Comparison of ENCODE assay signal across 1 cellular context in the genomic region with DNA sequence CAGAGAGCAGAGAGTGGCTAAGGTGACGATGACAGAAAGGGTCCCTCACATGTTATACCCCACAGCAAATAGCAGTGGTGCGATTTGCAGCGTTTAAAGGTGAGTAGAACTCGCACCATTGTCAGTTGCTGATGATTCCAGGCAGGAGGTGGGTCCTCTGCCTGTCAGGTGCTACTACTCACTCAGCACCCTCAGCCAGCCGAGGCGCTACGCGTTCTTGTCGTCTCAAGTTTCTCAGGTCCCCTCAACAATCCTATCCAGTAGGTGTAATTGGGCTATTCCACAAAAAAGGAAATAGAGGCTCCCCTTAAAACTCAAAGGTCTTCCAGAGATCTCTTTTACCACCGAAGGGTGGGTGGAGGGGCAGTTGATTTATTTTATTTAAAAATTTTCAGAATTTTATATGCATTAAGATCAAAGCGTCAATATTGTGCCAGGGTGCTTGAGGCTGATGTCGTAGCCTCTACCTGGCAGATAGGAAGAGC.
TF ChIP-seq lines count a peak whose summit lies in the region.

No MANE protein-coding gene starts in this region.

TF ChIP-seq in HCT116, 20 proteins besides CTCF, POLR2A, EP300 and RAD21:
- TF ChIP-seq EZH2phosphoT487 (IDR thresholded peaks at IDR 0.05; ENCODE audit: borderline replicate concordance) (no peak), YY1 (IDR thresholded peaks at IDR 0.05; ENCODE audit: extremely low read depth, insufficient replicate concordance, low read depth, low read length) (no peak), POLR2AphosphoS5 (IDR thresholded peaks at IDR 0.05; ENCODE audit: low read depth, low read length) (no peak; the same call in 1 of the 2 replicates), ZBTB33 (IDR thresholded peaks at IDR 0.05; ENCODE audit: extremely low read depth, insufficient replicate concordance, low read length) (no peak), CEBPB (IDR thresholded peaks at IDR 0.05; ENCODE audit: low read depth) (no peak; the same call in 1 of the 2 replicates), ZFX (IDR thresholded peaks at IDR 0.05) (no peak), SP1 (IDR thresholded peaks at IDR 0.05; ENCODE audit: low read depth) (no peak), EZH2 (IDR thresholded peaks at IDR 0.05) (no peak), EGR1 (IDR thresholded peaks at IDR 0.05; ENCODE audit: low read depth) (no peak), SRF (IDR thresholded peaks at IDR 0.05; ENCODE audit: low read depth) (no peak), JUND (IDR thresholded peaks at IDR 0.05) (0 out of 2 replicates have a peak, but pooled peaks have one; percentile 85), ATF3 (IDR thresholded peaks at IDR 0.05) (no peak), CBX3 (IDR thresholded peaks at IDR 0.05; ENCODE audit: low read depth) (peak; percentile 51), ZNF274 (IDR thresholded peaks at IDR 0.05; ENCODE audit: low read depth, low read length) (no peak), SIN3A (IDR thresholded peaks at IDR 0.05; ENCODE audit: low read depth) (no peak), FOSL1 (IDR thresholded peaks at IDR 0.05; ENCODE audit: low read depth) (no peak), ELF1 (IDR thresholded peaks at IDR 0.05; ENCODE audit: borderline replicate concordance, low read depth) (no peak), TCF7L2 (IDR thresholded peaks at IDR 0.05; ENCODE audit: borderline replicate concordance, extremely low read depth, insufficient read depth, insufficient read length) (no peak)
- TF ChIP-seq, protein P1, sequence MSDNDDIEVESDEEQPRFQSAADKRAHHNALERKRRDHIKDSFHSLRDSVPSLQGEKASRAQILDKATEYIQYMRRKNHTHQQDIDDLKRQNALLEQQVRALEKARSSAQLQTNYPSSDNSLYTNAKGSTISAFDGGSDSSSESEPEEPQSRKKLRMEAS (IDR thresholded peaks at IDR 0.05): peak; percentile 79
- TF ChIP-seq, protein P2, sequence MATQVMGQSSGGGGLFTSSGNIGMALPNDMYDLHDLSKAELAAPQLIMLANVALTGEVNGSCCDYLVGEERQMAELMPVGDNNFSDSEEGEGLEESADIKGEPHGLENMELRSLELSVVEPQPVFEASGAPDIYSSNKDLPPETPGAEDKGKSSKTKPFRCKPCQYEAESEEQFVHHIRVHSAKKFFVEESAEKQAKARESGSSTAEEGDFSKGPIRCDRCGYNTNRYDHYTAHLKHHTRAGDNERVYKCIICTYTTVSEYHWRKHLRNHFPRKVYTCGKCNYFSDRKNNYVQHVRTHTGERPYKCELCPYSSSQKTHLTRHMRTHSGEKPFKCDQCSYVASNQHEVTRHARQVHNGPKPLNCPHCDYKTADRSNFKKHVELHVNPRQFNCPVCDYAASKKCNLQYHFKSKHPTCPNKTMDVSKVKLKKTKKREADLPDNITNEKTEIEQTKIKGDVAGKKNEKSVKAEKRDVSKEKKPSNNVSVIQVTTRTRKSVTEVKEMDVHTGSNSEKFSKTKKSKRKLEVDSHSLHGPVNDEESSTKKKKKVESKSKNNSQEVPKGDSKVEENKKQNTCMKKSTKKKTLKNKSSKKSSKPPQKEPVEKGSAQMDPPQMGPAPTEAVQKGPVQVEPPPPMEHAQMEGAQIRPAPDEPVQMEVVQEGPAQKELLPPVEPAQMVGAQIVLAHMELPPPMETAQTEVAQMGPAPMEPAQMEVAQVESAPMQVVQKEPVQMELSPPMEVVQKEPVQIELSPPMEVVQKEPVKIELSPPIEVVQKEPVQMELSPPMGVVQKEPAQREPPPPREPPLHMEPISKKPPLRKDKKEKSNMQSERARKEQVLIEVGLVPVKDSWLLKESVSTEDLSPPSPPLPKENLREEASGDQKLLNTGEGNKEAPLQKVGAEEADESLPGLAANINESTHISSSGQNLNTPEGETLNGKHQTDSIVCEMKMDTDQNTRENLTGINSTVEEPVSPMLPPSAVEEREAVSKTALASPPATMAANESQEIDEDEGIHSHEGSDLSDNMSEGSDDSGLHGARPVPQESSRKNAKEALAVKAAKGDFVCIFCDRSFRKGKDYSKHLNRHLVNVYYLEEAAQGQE (IDR thresholded peaks at IDR 0.05; ENCODE audit: low read depth): no peak
TF ChIP-seq in HCT116: peak in this region for 3.
